In genomic region chr9:34381323-34381722, GRCh38 we compare ENCODE assay signal across 8 cellular contexts. TPM values are rescaled to one million over a fixed set of nuclear protein-coding genes. Genes with fewer than 3 reads are reported as not detected.
DNase-seq lines count a peak whose midpoint lies in the region; ATAC-seq, FAIRE-seq and TF ChIP-seq lines count a peak whose summit lies in the region.

No MANE protein-coding gene starts in this region.

- H3K9me3 ChIP-seq in astrocyte (ENCODE audit: insufficient read depth, low read depth, low read length), result no peaks in the 10 kb centered on the region
- no peaks in the 10 kb centered on the region for H3K9me3 ChIP-seq in right lobe of liver
- no peaks in the 10 kb centered on the region for H3K9me3 ChIP-seq in suprapubic skin

- no peaks in the 10 kb centered on the region for H4K20me1 ChIP-seq in astrocyte (ENCODE audit: insufficient read depth, low read length)

- H3K36me3 ChIP-seq in astrocyte (ENCODE audit: insufficient read depth, low read length), result no peaks in the 10 kb centered on the region
- no peaks in the 10 kb centered on the region for H3K36me3 ChIP-seq in right lobe of liver
- no peaks in the 10 kb centered on the region for H3K36me3 ChIP-seq in suprapubic skin

- H3K9me3 Mint-ChIP-seq in activated T-cell treated with anti-CD3 and anti-CD28 coated beads, Interleukin-2, amount 50 U/mL, for 24 hours, result no peaks in the 10 kb centered on the region
- H3K9me3 Mint-ChIP-seq in astrocyte (ENCODE audit: unreplicated experiment), result peaks cover 5% of the 10 kb centered on the region

- H3K27ac Mint-ChIP-seq in activated T-cell treated with anti-CD3 and anti-CD28 coated beads, Interleukin-2, amount 50 U/mL, for 24 hours, result no peak overlapping the region
- no peak overlapping the region for H3K27ac Mint-ChIP-seq in astrocyte (ENCODE audit: unreplicated experiment)

- H3K4me1 ChIP-seq in astrocyte (ENCODE audit: insufficient read depth, low read length) (peaks cover 10% of the 10 kb centered on the region), right lobe of liver (peaks cover 0 to 22% (median 2%) of the 10 kb centered on the region in 4 donors), suprapubic skin (peaks cover 40% of the 10 kb centered on the region)

- no peak overlapping the region for H3K27ac ChIP-seq in astrocyte (ENCODE audit: low read depth, low read length)
- no peak overlapping the region for H3K27ac ChIP-seq in right lobe of liver
- H3K27ac ChIP-seq in suprapubic skin, result no peak overlapping the region

- H2AFZ ChIP-seq in astrocyte (ENCODE audit: low read depth, low read length), result peak overlapping the region; percentile 96

- H3K36me3 Mint-ChIP-seq in activated T-cell treated with anti-CD3 and anti-CD28 coated beads, Interleukin-2, amount 50 U/mL, for 24 hours (ENCODE audit: low read depth), result no peaks in the 10 kb centered on the region
- H3K36me3 Mint-ChIP-seq in astrocyte (ENCODE audit: low read depth, unreplicated experiment), result peaks cover 18% of the 10 kb centered on the region

- no peak for TF ChIP-seq CTCF in astrocyte (IDR thresholded peaks at IDR 0.05; ENCODE audit: insufficient read depth, low read depth, low read length)
- TF ChIP-seq CTCF in right lobe of liver (IDR thresholded peaks at IDR 0.05), result no peak
- TF ChIP-seq CTCF in suprapubic skin (IDR thresholded peaks at IDR 0.05), result no peak

- peaks cover 7% of the 10 kb centered on the region for H3K27me3 ChIP-seq in astrocyte (ENCODE audit: insufficient read depth, low read length)
- H3K27me3 ChIP-seq in right lobe of liver, result no peaks in the 10 kb centered on the region
- no peaks in the 10 kb centered on the region for H3K27me3 ChIP-seq in suprapubic skin

- H3K4me3 ChIP-seq in astrocyte (ENCODE audit: insufficient read depth, low read depth, low read length) (peak overlapping the region; percentile 61), right lobe of liver (peak overlapping the region; percentile 39 to 61 (median 48)), suprapubic skin (peak overlapping the region; percentile 59)

- H3K9ac ChIP-seq in astrocyte (ENCODE audit: low read length), result peak overlapping the region; percentile 74

- TF ChIP-seq EP300 in suprapubic skin (IDR thresholded peaks at IDR 0.05), result no peak

- in situ Hi-C loops in KBM-7 (cut with MboI; ENCODE audit: low pct_unique_long_range_greater_than_20kb, low sequenced_read_pairs), result no loop called here

- no peak for FAIRE-seq in astrocyte (lab: Jason Lieb, UNC)

- peaks cover 31% of the 10 kb centered on the region for H3K4me1 Mint-ChIP-seq in activated T-cell treated with anti-CD3 and anti-CD28 coated beads, Interleukin-2, amount 50 U/mL, for 24 hours (ENCODE audit: low read depth)
- H3K4me1 Mint-ChIP-seq in astrocyte (ENCODE audit: low read depth, unreplicated experiment), result no peaks in the 10 kb centered on the region

- peak overlapping the region; percentile 69 for H3K4me3 Mint-ChIP-seq in activated T-cell treated with anti-CD3 and anti-CD28 coated beads, Interleukin-2, amount 50 U/mL, for 24 hours
- peak overlapping the region; percentile 73 for H3K4me3 Mint-ChIP-seq in astrocyte (ENCODE audit: unreplicated experiment)

- H3K27me3 Mint-ChIP-seq in activated T-cell treated with anti-CD3 and anti-CD28 coated beads, Interleukin-2, amount 50 U/mL, for 24 hours, result peaks cover 3% of the 10 kb centered on the region
- H3K27me3 Mint-ChIP-seq in astrocyte (ENCODE audit: low read depth, unreplicated experiment), result peaks cover 53% of the 10 kb centered on the region

- TF ChIP-seq POLR2A in right lobe of liver (IDR thresholded peaks at IDR 0.05) (no peak), suprapubic skin (IDR thresholded peaks at IDR 0.05) (no peak)

- ATAC-seq in right lobe of liver (no peak), HG02763 (IDR thresholded peaks at IDR 0.05; ENCODE audit: unreplicated experiment) (no peak), HG02885 (IDR thresholded peaks at IDR 0.05; ENCODE audit: poor library complexity, unreplicated experiment) (no peak)

- H3K79me2 ChIP-seq in astrocyte (ENCODE audit: insufficient read depth, low read length), result no peaks in the 10 kb centered on the region

- WGBS in right lobe of liver (ENCODE audit: insufficient coverage, low coverage, low lambda C conversion rate, missing lambda C conversion rate), result 59% methylated on average over 11 of the region's 17 CpGs
- 31% methylated on average over 15 of the region's 17 CpGs for WGBS in suprapubic skin

- intact Hi-C loops in right lobe of liver (cut with DNase I), result no loop called here

- DNase-seq in activated T-cell treated with anti-CD3 and anti-CD28 coated beads, Interleukin-2, amount 50 U/mL, for 24 hours, result no peak
- DNase-seq in activated T-cell treated with anti-CD3 and anti-CD28 coated beads, Interleukin-2, amount 50 U/mL, for 48 hours, result no peak
- DNase-seq in astrocyte (ENCODE audit: low read depth), result no peak
- no peak for DNase-seq in right lobe of liver
- DNase-seq in suprapubic skin (ENCODE audit: low spot score in 2 of 2), result peak; percentile 63 to 76
- no peak for DNase-seq in KBM-7

- peak overlapping the region; percentile 96 for H3K4me2 ChIP-seq in astrocyte (ENCODE audit: low read length)

RNA-seq across cellular contexts. Expression of gene MYORG, which starts 4.6 kb away (rescaled TPM):
- total RNA-seq in astrocyte, result 6.9 and 7.3 TPM in 2 replicates
- 10 to 100 TPM; 27.1 to 73.6 (median 36.0) TPM for total RNA-seq in right lobe of liver
- 1 to 10 TPM; 5.7 to 8.8 (median 7.3) TPM for total RNA-seq in suprapubic skin

RNA-seq across cellular contexts. Expression of gene NUDT2, which starts 52.0 kb away (rescaled TPM):
- total RNA-seq in astrocyte (12.8 and 12.9 TPM in 2 replicates), right lobe of liver (10 to 100 TPM in 4 of 6 experiments, 1 to 10 TPM in 2; 4.9 to 13.7 (median 11.2) TPM), suprapubic skin (10 to 100 TPM; 13.2 to 19.7 (median 17.0) TPM)

RNA-seq across cellular contexts. Expression of gene KIF24, which starts 52.3 kb away (rescaled TPM):
- 0.79 and 0.86 TPM in 2 replicates for total RNA-seq in astrocyte
- under 1 TPM; 0.14 to 0.74 (median 0.24) TPM for total RNA-seq in right lobe of liver
- 1 to 10 TPM in 2 of 4 donors, under 1 TPM in 2; 0.68 to 1.4 (median 1.0) TPM for total RNA-seq in suprapubic skin

Comparison
In these comparisons a context has a peak if more than half of its experiments do, and no peak if none do; other contexts are left out.
1. DNase-seq: peak in suprapubic skin (2 of 2); none in activated T-cell treated with anti-CD3 and anti-CD28 coated beads, Interleukin-2, amount 50 U/mL, for 24 hours (single experiment), activated T-cell treated with anti-CD3 and anti-CD28 coated beads, Interleukin-2, amount 50 U/mL, for 48 hours (0 of 2), astrocyte (single experiment), right lobe of liver (0 of 3) and KBM-7 (single experiment).
2. Peak in every context shown above with its lines, with median percentiles within 50 percentile points of each other: H3K4me3 ChIP-seq.